ENCODE assay signal across 1 cellular context in genomic region chr2:105739408-105739807, GRCh38.
TF ChIP-seq lines count a peak whose summit lies in the region.

No MANE protein-coding gene starts in this region.

TF ChIP-seq in GM23338, 12 proteins besides CTCF, POLR2A, EP300 and RAD21:
- TF ChIP-seq ZNF462 (CRISPR knock-in tag; IDR thresholded peaks at IDR 0.05) (no peak), EZH2phosphoT487 (IDR thresholded peaks at IDR 0.05; ENCODE audit: unreplicated experiment) (no peak), NANOG (IDR thresholded peaks at IDR 0.05; ENCODE audit: borderline replicate concordance) (no peak), CREB1 (CRISPR knock-in tag; IDR thresholded peaks at IDR 0.05; ENCODE audit: low read depth) (no peak), ETS1 (IDR thresholded peaks at IDR 0.05) (no peak), EZH2 (IDR thresholded peaks at IDR 0.05; ENCODE audit: low read depth, unreplicated experiment) (no peak)
